ENCODE assay signal across 3 cellular contexts in the genomic region with DNA sequence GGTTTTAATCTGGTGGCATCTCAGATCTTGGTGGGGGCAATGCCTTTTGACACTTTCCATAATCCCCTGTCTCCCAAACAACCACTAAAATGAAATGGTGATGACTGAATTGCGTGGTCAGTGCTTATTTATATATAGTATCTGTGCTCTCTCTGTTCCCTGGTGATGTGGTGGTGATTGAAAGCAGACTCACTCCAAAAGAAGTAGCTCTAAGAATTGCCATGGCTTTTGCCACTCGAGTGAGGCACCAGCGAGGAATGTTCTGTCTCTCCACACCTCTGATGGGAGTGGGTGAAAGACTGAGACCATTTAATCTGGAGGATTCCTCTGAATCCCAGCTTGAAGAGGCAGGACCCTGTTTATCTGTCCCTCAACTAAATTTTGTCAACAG.
TF ChIP-seq lines count a peak whose summit lies in the region.

No MANE protein-coding gene starts in this region.

TF ChIP-seq in liver, 16 proteins besides CTCF, POLR2A, EP300 and RAD21:
- TF ChIP-seq FOXA1 (IDR thresholded peaks at IDR 0.05) = no peak
- no peak for TF ChIP-seq HNF4G (IDR thresholded peaks at IDR 0.05)
- TF ChIP-seq JUND (IDR thresholded peaks at IDR 0.05) = no peak

TF ChIP-seq in HepG2, 621 proteins besides CTCF, POLR2A, EP300 and RAD21:
- TF ChIP-seq, protein P1, sequence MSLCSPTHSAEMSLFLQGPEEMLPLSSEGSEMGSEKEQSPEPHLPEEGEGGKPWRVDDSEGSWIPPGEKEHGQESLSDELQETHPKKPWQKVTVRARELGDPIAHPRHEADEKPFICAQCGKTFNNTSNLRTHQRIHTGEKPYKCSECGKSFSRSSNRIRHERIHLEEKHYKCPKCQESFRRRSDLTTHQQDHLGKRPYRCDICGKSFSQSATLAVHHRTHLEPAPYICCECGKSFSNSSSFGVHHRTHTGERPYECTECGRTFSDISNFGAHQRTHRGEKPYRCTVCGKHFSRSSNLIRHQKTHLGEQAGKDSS (CRISPR knock-in tag; IDR thresholded peaks at IDR 0.05; ENCODE audit: borderline replicate concordance, low read depth) = no peak
- no peak for TF ChIP-seq TAF1 (CRISPR knock-in tag; IDR thresholded peaks at IDR 0.05)
- TF ChIP-seq MTF1 (CRISPR knock-in tag; IDR thresholded peaks at IDR 0.05) = no peak
- no peak for TF ChIP-seq YEATS2 (CRISPR knock-in tag; IDR thresholded peaks at IDR 0.05; ENCODE audit: borderline replicate concordance)
- TF ChIP-seq ZNF256 (CRISPR knock-in tag; conservative IDR thresholded peaks at IDR 0.05) = no peak
- TF ChIP-seq ZNF660 (CRISPR knock-in tag; IDR thresholded peaks at IDR 0.05; ENCODE audit: borderline replicate concordance, low read depth) = no peak
- TF ChIP-seq, protein P2, sequence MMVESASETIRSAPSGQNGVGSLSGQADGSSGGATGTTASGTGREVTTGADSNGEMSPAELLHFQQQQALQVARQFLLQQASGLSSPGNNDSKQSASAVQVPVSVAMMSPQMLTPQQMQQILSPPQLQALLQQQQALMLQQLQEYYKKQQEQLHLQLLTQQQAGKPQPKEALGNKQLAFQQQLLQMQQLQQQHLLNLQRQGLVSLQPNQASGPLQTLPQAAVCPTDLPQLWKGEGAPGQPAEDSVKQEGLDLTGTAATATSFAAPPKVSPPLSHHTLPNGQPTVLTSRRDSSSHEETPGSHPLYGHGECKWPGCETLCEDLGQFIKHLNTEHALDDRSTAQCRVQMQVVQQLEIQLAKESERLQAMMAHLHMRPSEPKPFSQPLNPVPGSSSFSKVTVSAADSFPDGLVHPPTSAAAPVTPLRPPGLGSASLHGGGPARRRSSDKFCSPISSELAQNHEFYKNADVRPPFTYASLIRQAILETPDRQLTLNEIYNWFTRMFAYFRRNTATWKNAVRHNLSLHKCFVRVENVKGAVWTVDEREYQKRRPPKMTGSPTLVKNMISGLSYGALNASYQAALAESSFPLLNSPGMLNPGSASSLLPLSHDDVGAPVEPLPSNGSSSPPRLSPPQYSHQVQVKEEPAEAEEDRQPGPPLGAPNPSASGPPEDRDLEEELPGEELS (CRISPR knock-in tag; IDR thresholded peaks at IDR 0.05) = no peak
- no peak for TF ChIP-seq NR3C1 (CRISPR knock-in tag; IDR thresholded peaks at IDR 0.05)
- TF ChIP-seq, protein P3, sequence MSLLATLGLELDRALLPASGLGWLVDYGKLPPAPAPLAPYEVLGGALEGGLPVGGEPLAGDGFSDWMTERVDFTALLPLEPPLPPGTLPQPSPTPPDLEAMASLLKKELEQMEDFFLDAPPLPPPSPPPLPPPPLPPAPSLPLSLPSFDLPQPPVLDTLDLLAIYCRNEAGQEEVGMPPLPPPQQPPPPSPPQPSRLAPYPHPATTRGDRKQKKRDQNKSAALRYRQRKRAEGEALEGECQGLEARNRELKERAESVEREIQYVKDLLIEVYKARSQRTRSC (CRISPR knock-in tag; IDR thresholded peaks at IDR 0.05; ENCODE audit: low read depth) = no peak

TF ChIP-seq in K562, 482 proteins besides CTCF, POLR2A, EP300 and RAD21:
- TF ChIP-seq ZSCAN29 (IDR thresholded peaks at IDR 0.05) = no peak
- TF ChIP-seq, protein P4, sequence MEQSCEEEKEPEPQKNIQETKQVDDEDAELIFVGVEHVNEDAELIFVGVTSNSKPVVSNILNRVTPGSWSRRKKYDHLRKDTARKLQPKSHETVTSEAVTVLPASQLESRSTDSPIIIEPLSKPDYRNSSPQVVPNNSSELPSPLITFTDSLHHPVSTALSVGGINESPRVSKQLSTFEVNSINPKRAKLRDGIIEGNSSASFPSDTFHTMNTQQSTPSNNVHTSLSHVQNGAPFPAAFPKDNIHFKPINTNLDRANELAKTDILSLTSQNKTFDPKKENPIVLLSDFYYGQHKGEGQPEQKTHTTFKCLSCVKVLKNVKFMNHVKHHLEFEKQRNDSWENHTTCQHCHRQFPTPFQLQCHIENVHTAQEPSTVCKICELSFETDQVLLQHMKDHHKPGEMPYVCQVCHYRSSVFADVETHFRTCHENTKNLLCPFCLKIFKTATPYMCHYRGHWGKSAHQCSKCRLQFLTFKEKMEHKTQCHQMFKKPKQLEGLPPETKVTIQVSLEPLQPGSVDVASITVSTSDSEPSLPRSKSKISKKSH (CRISPR knock-in tag; IDR thresholded peaks at IDR 0.05) = no peak
- TF ChIP-seq, protein P5, sequence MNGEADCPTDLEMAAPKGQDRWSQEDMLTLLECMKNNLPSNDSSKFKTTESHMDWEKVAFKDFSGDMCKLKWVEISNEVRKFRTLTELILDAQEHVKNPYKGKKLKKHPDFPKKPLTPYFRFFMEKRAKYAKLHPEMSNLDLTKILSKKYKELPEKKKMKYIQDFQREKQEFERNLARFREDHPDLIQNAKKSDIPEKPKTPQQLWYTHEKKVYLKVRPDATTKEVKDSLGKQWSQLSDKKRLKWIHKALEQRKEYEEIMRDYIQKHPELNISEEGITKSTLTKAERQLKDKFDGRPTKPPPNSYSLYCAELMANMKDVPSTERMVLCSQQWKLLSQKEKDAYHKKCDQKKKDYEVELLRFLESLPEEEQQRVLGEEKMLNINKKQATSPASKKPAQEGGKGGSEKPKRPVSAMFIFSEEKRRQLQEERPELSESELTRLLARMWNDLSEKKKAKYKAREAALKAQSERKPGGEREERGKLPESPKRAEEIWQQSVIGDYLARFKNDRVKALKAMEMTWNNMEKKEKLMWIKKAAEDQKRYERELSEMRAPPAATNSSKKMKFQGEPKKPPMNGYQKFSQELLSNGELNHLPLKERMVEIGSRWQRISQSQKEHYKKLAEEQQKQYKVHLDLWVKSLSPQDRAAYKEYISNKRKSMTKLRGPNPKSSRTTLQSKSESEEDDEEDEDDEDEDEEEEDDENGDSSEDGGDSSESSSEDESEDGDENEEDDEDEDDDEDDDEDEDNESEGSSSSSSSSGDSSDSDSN (IDR thresholded peaks at IDR 0.05; ENCODE audit: borderline replicate concordance in 1 of 2, low read depth in 2 of 2, low read length in 2 of 2) = no peak
- TF ChIP-seq, protein P6, sequence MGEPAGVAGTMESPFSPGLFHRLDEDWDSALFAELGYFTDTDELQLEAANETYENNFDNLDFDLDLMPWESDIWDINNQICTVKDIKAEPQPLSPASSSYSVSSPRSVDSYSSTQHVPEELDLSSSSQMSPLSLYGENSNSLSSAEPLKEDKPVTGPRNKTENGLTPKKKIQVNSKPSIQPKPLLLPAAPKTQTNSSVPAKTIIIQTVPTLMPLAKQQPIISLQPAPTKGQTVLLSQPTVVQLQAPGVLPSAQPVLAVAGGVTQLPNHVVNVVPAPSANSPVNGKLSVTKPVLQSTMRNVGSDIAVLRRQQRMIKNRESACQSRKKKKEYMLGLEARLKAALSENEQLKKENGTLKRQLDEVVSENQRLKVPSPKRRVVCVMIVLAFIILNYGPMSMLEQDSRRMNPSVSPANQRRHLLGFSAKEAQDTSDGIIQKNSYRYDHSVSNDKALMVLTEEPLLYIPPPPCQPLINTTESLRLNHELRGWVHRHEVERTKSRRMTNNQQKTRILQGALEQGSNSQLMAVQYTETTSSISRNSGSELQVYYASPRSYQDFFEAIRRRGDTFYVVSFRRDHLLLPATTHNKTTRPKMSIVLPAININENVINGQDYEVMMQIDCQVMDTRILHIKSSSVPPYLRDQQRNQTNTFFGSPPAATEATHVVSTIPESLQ (CRISPR knock-in tag; IDR thresholded peaks at IDR 0.05) = no peak
- TF ChIP-seq ESRRB (CRISPR knock-in tag; IDR thresholded peaks at IDR 0.05; ENCODE audit: borderline replicate concordance) = no peak
TF ChIP-seq in K562: peak in this region for 0.
